In the genomic region with DNA sequence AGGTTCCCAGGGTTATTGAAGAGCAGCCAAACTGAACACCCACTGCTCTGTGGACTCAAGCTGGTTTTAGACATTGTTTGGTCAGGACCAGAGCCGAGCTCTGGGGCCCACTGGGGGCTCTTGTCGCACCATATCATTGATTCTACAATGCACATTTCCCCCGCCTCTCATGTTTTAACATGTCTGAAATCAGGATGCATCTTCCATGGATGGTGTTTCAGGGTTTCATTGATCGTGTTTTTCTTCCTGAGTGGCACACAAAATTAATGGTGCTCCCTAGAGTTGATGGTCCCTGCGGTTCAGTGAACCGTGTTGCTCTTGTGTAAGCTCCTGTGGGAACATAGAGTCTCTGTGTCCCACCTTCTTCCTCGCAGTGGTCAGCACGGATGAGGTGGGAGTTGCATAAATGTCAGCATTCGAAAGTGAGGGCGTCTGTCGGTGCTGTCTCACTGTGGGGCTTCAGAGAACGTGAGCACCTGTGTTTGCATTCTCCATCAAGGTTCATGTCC, we compare ENCODE assay signal across 9 cellular contexts. TPM values are rescaled to one million over a fixed set of nuclear protein-coding genes. Genes with fewer than 3 reads are reported as not detected.
DNase-seq lines count a peak whose midpoint lies in the region; ATAC-seq and TF ChIP-seq lines count a peak whose summit lies in the region.
"Had no signal": no experiment of that assay in that cellular context is flagged by ENCODE, and none has a peak within 500 bp of the region (broad histone marks: within the 10 kb centered on the region; RNA-seq: fewer than 3 reads in every experiment).

No MANE protein-coding gene starts in this region.

- no peaks in the 10 kb centered on the region for H3K27me3 ChIP-seq in GM06990 (replicated peaks; ENCODE audit: control insufficient read depth, insufficient read depth, low read length)
- no peaks in the 10 kb centered on the region for H3K27me3 ChIP-seq in PC-9 (ENCODE audit: insufficient read depth, low read depth)
- H3K27me3 ChIP-seq in endocrine pancreas (ENCODE audit: control insufficient read depth, insufficient read depth, low read length) = no peaks in the 10 kb centered on the region
- H3K27me3 ChIP-seq in sigmoid colon = no peaks in the 10 kb centered on the region

- H3K9me3 ChIP-seq in PC-9 (ENCODE audit: insufficient read depth, low read depth) = no peaks in the 10 kb centered on the region
- H3K9me3 ChIP-seq in endocrine pancreas (ENCODE audit: control insufficient read depth, low read length) = no peaks in the 10 kb centered on the region
- no peaks in the 10 kb centered on the region for H3K9me3 ChIP-seq in sigmoid colon

- peak overlapping the region; percentile 27 for H3K9ac ChIP-seq in endocrine pancreas (ENCODE audit: control insufficient read depth, insufficient read depth, low read length)

- peak overlapping the region; percentile 87 for H3K4me2 ChIP-seq in PC-9

- 80% methylated on average over 12 of the region's 12 CpGs for WGBS in sigmoid colon, 2 donors

- TSS peak; percentile 85 for BruUV-seq in PC-9 (replicated peaks; lab: Mats Ljungman, UMichigan)

- H3K79me2 ChIP-seq in PC-9 (ENCODE audit: low read depth) = peaks cover 63% of the 10 kb centered on the region

- no peak overlapping the region for H2AFZ ChIP-seq in PC-9

- H3K27ac ChIP-seq in PC-9 = peak overlapping the region; percentile 98
- H3K27ac ChIP-seq in sigmoid colon = peak overlapping the region; percentile 58 to 88 (median 68)

- no peak for ATAC-seq in HG03135 (IDR thresholded peaks at IDR 0.05; ENCODE audit: unreplicated experiment)

- TF ChIP-seq POLR2A in sigmoid colon (IDR thresholded peaks at IDR 0.05) = no peak

- H4K20me1 ChIP-seq in PC-9 (ENCODE audit: insufficient read depth) = no peaks in the 10 kb centered on the region

- H3K4me3 ChIP-seq in GM06990 (replicated peaks; ENCODE audit: low read depth, low read length) (peak overlapping the region; percentile 13; the same call in 1 of the 2 replicates), PC-9 (peak overlapping the region; percentile 45), endocrine pancreas (ENCODE audit: control insufficient read depth, insufficient read depth, low read length) (peak overlapping the region; percentile 23), sigmoid colon (peak overlapping the region in 1 of 4 donors; percentile 2)

- H3K36me3 ChIP-seq in GM06990 (ENCODE audit: control insufficient read depth, insufficient read depth, low read length) (no peaks in the 10 kb centered on the region), PC-9 (ENCODE audit: low read depth) (no peaks in the 10 kb centered on the region), endocrine pancreas (ENCODE audit: control insufficient read depth, insufficient read depth, low read length) (no peaks in the 10 kb centered on the region), sigmoid colon (no peaks in the 10 kb centered on the region)

- peaks cover 36% of the 10 kb centered on the region for H3F3A ChIP-seq in PC-9 (ENCODE audit: insufficient read depth, low read depth)

- DNase-seq in GM06990 (ENCODE audit: extremely low read depth, insufficient read length) (no peak), PC-9 (no peak), sigmoid colon (no peak), NCI-H2171 (lab: John Stamatoyannopoulos, UW) (no peak), HEK293T (ENCODE audit: extremely low spot score) (no peak)
- DNase-seq in activated effector memory CD4-positive, alpha-beta T cell treated with anti-CD3 and anti-CD28 coated beads, Interleukin-2, amount 50 U/mL, for 16 hours = no peak
- DNase-seq: naive B cell had no signal

- H3K9me2 ChIP-seq in PC-9 (ENCODE audit: insufficient read depth) = no peaks in the 10 kb centered on the region

- TF ChIP-seq CTCF in GM06990 (IDR thresholded peaks at IDR 0.05; ENCODE audit: insufficient read depth, low read length, poor library complexity, severe bottlenecking) = no peak
- no peak for TF ChIP-seq CTCF in PC-9 (conservative IDR thresholded peaks at IDR 0.05)
- no peak for TF ChIP-seq CTCF in sigmoid colon (IDR thresholded peaks at IDR 0.05)

- intact Hi-C loops in PC-9 (cut with micrococcal nuclease; ENCODE audit: unreplicated experiment) = loop anchor here (10.0 kb wide), 1 partner anchor 160 kb away; no protein-coding TSS in a partner anchor
- intact Hi-C loops in sigmoid colon (cut with DNase I) = loop anchor here (2.0 to 5.0 kb wide), 2 partner anchors 38 to 52 kb away; a partner anchor contains a TSS

- peaks cover 58% of the 10 kb centered on the region for H3K4me1 ChIP-seq in PC-9 (replicated peaks; ENCODE audit: insufficient read depth)
- H3K4me1 ChIP-seq in endocrine pancreas (ENCODE audit: control insufficient read depth, insufficient read depth, low read length) = peaks cover 11% of the 10 kb centered on the region
- H3K4me1 ChIP-seq in sigmoid colon = peaks cover 0 to 76% (median 68%) of the 10 kb centered on the region in 4 donors

- TF ChIP-seq EP300 in sigmoid colon (IDR thresholded peaks at IDR 0.05) = no peak

- CTCF ChIA-PET in PC-9 (lab: Charles Lee) = interaction anchor here (0.6 to 1.6 kb wide), 4 partner anchors 15 to 99 kb away, joined by 3 to 5 read pairs (median 3); no protein-coding TSS in a partner anchor
- CTCF ChIA-PET in HEK293T (lab: Yijun Ruan, JAX) = interaction anchor here (1.3 to 1.5 kb wide), 2 partner anchors 8 to 14 kb away, joined by 3 to 4 read pairs; no protein-coding TSS in a partner anchor

- POLR2A ChIA-PET in PC-9 (lab: Charles Lee; ENCODE audit: unreplicated experiment) = interaction anchor here (0.7 kb wide), 1 partner anchor 15 kb away, joined by 3 read pairs; no protein-coding TSS in a partner anchor
- POLR2A ChIA-PET in HEK293T (lab: Yijun Ruan, JAX) = no interaction called here

TF ChIP-seq in HEK293T, 16 proteins besides CTCF, POLR2A, EP300 and RAD21:
- TF ChIP-seq ZNF384 (IDR thresholded peaks at IDR 0.05) (no peak), L3MBTL2 (conservative IDR thresholded peaks at IDR 0.05) (no peak), FOXM1 (IDR thresholded peaks at IDR 0.05; ENCODE audit: borderline replicate concordance) (no peak), FOXK2 (IDR thresholded peaks at IDR 0.05) (no peak), NFRKB (IDR thresholded peaks at IDR 0.05) (no peak), CTBP1 (IDR thresholded peaks at IDR 0.05; ENCODE audit: borderline replicate concordance) (no peak), SP1 (IDR thresholded peaks at IDR 0.05) (no peak), LEF1 (IDR thresholded peaks at IDR 0.05; ENCODE audit: borderline replicate concordance) (no peak), FOXA1 (IDR thresholded peaks at IDR 0.05) (no peak)
TF ChIP-seq in HEK293T: peak in this region for 0.

RNA-seq across cellular contexts. Expression of a gene that starts 38.3 kb away (rescaled TPM):
- total RNA-seq in PC-9 (2021) (104 and 121 TPM in 2 replicates), sigmoid colon (10 to 100 TPM; 32.6 to 38.5 (median 37.8) TPM)
- 10 to 100 TPM in 1 of 3 donors, 1 to 10 TPM in 2; 8.4 to 43.8 (median 9.5) TPM for polyA plus RNA-seq in sigmoid colon
